Comparison of ENCODE assay signal across 8 cellular contexts in the genomic region with DNA sequence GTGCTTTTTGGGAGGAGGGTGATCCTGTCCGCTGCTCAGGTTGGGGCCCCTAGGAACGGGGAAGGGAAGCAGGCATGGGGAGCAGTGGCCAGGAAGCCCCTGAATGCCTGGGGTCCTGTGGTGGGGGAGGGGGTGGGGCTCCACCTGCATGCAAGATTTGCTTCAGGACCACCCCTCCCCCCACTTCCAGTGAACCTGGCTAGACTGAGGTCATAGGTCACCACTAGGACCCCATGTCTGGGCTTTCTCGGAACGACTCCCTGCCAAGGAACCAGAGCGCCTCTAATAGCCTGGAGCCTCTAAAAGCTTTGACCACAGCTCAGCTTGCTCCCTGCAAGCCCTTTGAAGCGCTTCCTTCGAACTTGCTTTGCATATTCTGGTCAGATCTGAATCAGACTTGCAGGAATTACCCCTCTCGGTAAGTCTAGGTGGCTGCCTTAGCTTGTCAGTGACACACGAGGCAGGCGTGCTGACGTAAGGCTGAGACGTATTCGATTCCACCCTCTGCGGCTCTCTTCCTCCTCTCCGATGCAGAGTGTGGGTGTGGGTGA. TPM values are rescaled to one million over a fixed set of nuclear protein-coding genes. Genes with fewer than 3 reads are reported as not detected.
DNase-seq lines count a peak whose midpoint lies in the region; ATAC-seq and TF ChIP-seq lines count a peak whose summit lies in the region.

No MANE protein-coding gene starts in this region.

- peaks cover 51% of the 10 kb centered on the region for H3K79me2 ChIP-seq in PC-3 (ENCODE audit: low read length)

- H3K36me3 Mint-ChIP-seq in activated T-cell treated with anti-CD3 and anti-CD28 coated beads, Interleukin-2, amount 50 U/mL, for 4 hours (ENCODE audit: insufficient read depth) = peaks cover 24% of the 10 kb centered on the region

- no peak overlapping the region for H2AFZ ChIP-seq in PC-3 (ENCODE audit: low read length)

- H3K9ac ChIP-seq in PC-3 (ENCODE audit: low read length) = no peak overlapping the region

- H3K4me2 ChIP-seq in PC-3 (ENCODE audit: low read length) = peak overlapping the region; percentile 34; the same call in 1 of the 2 replicates

- H3K4me1 ChIP-seq in PC-3 (ENCODE audit: insufficient read depth, low read length) (peaks cover 54% of the 10 kb centered on the region), spleen (peaks cover 58 to 96% (median 92%) of the 10 kb centered on the region in 6 donors)

- no peaks in the 10 kb centered on the region for H3K9me2 ChIP-seq in PC-3 (replicated peaks; ENCODE audit: low read length)

- peak; percentile 73 for ATAC-seq in GM18861 (IDR thresholded peaks at IDR 0.05; ENCODE audit: unreplicated experiment)
- ATAC-seq in HG02884 (IDR thresholded peaks at IDR 0.05; ENCODE audit: unreplicated experiment) = peak; percentile 60
- no peak for ATAC-seq in PC-3
- ATAC-seq in activated T-cell treated with anti-CD3 and anti-CD28 coated beads, Interleukin-2, amount 50 U/mL, for 4 hours = peak; percentile 42 to 54

- peaks cover 13% of the 10 kb centered on the region for H3K36me3 ChIP-seq in PC-3 (ENCODE audit: low read depth, low read length)
- peaks cover 0 to 35% (median 25%) of the 10 kb centered on the region in 6 donors for H3K36me3 ChIP-seq in spleen

- H3K27me3 Mint-ChIP-seq in activated T-cell treated with anti-CD3 and anti-CD28 coated beads, Interleukin-2, amount 50 U/mL, for 4 hours (ENCODE audit: low read depth) = no peaks in the 10 kb centered on the region

- peaks cover 8% of the 10 kb centered on the region for H3F3A ChIP-seq in PC-3 (ENCODE audit: low read length, unreplicated experiment)

- TF ChIP-seq POLR2A in spleen (IDR thresholded peaks at IDR 0.05) = no peak

- CTCF ChIA-PET in PC-3 (lab: Charles Lee) = no interaction called here

- peaks cover 29% of the 10 kb centered on the region for H4K20me1 ChIP-seq in PC-3 (ENCODE audit: low read length)

- no peak overlapping the region for H3K27ac ChIP-seq in PC-3 (ENCODE audit: low read length)
- peak overlapping the region; percentile 28 to 98 (median 86) for H3K27ac ChIP-seq in spleen

- H3K4me1 Mint-ChIP-seq in activated T-cell treated with anti-CD3 and anti-CD28 coated beads, Interleukin-2, amount 50 U/mL, for 4 hours (ENCODE audit: low read depth) = peaks cover 50% of the 10 kb centered on the region

- H3K4me3 ChIP-seq in PC-3 (ENCODE audit: low read length) (no peak overlapping the region), foreskin fibroblast (ENCODE audit: low read depth in 1 of 2, low read length in 2 of 2) (peak overlapping the region; percentile 65 to 82), spleen (peak overlapping the region in 5 of 8 donors; percentile 64 to 98 (median 90))

- intact Hi-C loops in PC-3 (cut with micrococcal nuclease) = no loop called here
- intact Hi-C loops in spleen (cut with DNase I; ENCODE audit: low total_unique reads) = no loop called here

- BruUV-seq in PC-3 (replicated peaks; lab: Mats Ljungman, UMichigan) = no TSS peak

- H3K27me3 ChIP-seq in PC-3 (ENCODE audit: low read length) (no peaks in the 10 kb centered on the region), spleen (replicated peaks in 1 of 7) (peaks cover 0 to 17% (median 0%) of the 10 kb centered on the region in 7 donors)

- POLR2A ChIA-PET in PC-3 (lab: Charles Lee; ENCODE audit: unreplicated experiment) = interaction anchor here (0.6 kb wide), 1 partner anchor 64 kb away, joined by 20 read pairs; no protein-coding TSS in a partner anchor

- DNase-seq in PC-3 = peak; percentile 48
- DNase-seq in activated T-cell treated with anti-CD3 and anti-CD28 coated beads, Interleukin-2, amount 50 U/mL, for 4 hours = peak; percentile 88
- DNase-seq in foreskin fibroblast = peak; percentile 87 to 95
- peak; percentile 94 for DNase-seq in spleen
- DNase-seq in NCI-H1092 (lab: John Stamatoyannopoulos, UW) = no peak
- no peak for DNase-seq in LoVo (ENCODE audit: low spot score)

- peak overlapping the region; percentile 91 for H3K4me3 Mint-ChIP-seq in activated T-cell treated with anti-CD3 and anti-CD28 coated beads, Interleukin-2, amount 50 U/mL, for 4 hours

- H3K9me3 Mint-ChIP-seq in activated T-cell treated with anti-CD3 and anti-CD28 coated beads, Interleukin-2, amount 50 U/mL, for 4 hours = no peaks in the 10 kb centered on the region

- no peak for TF ChIP-seq CTCF in PC-3 (conservative IDR thresholded peaks at IDR 0.05; ENCODE audit: low read depth, low read length)
- no peak for TF ChIP-seq CTCF in foreskin fibroblast (IDR thresholded peaks at IDR 0.05; ENCODE audit: low read depth, low read length)
- TF ChIP-seq CTCF in spleen (IDR thresholded peaks at IDR 0.05 in 8 of 11, conservative IDR thresholded peaks at IDR 0.05 in 3 of 11) = peak in 2 of 11 experiments; percentile 17 to 20

- no peaks in the 10 kb centered on the region for H3K9me3 ChIP-seq in PC-3 (ENCODE audit: low read length)
- no peaks in the 10 kb centered on the region for H3K9me3 ChIP-seq in spleen

- WGBS in spleen, 5 donors = 27 to 42% (median 35%) methylated on average over 12 to 15 of the region's 15 CpGs

RNA-seq across cellular contexts. Expression of a gene that starts 3.6 kb away (rescaled TPM):
- 103 and 125 TPM in 2 replicates for total RNA-seq in PC-3 (2014; rRNA removed)
- total RNA-seq in activated T-cell treated with anti-CD3 and anti-CD28 coated beads, Interleukin-2, amount 50 U/mL, for 4 hours = 100 to 1,000 TPM; 118 to 143 (median 136) TPM
- 100 to 1,000 TPM in 4 of 7 donors, 10 to 100 TPM in 3; 21.4 to 164 (median 103) TPM for total RNA-seq in spleen
- 10 to 100 TPM; 10.7 to 22.2 (median 12.2) TPM for polyA plus RNA-seq in spleen

RNA-seq across cellular contexts. Expression of a gene that starts 22.2 kb away (rescaled TPM):
- total RNA-seq in PC-3 (2014; rRNA removed) = 40.6 and 47.0 TPM in 2 replicates
- 10 to 100 TPM; 47.4 to 51.7 (median 47.5) TPM for total RNA-seq in activated T-cell treated with anti-CD3 and anti-CD28 coated beads, Interleukin-2, amount 50 U/mL, for 4 hours
- total RNA-seq in spleen = 100 to 1,000 TPM in 6 of 7 donors, 10 to 100 TPM in 1; 60.1 to 217 (median 112) TPM
- polyA plus RNA-seq in spleen = 10 to 100 TPM; 20.0 to 34.7 (median 20.5) TPM

Comparison
In these comparisons a context has a peak if more than half of its experiments do, and no peak if none do; other contexts are left out.
1. DNase-seq: peak in PC-3 (single experiment), activated T-cell treated with anti-CD3 and anti-CD28 coated beads, Interleukin-2, amount 50 U/mL, for 4 hours (single experiment), foreskin fibroblast (2 of 2) and spleen (single experiment); none in NCI-H1092 (single experiment) and LoVo (single experiment).